In the genomic region with DNA sequence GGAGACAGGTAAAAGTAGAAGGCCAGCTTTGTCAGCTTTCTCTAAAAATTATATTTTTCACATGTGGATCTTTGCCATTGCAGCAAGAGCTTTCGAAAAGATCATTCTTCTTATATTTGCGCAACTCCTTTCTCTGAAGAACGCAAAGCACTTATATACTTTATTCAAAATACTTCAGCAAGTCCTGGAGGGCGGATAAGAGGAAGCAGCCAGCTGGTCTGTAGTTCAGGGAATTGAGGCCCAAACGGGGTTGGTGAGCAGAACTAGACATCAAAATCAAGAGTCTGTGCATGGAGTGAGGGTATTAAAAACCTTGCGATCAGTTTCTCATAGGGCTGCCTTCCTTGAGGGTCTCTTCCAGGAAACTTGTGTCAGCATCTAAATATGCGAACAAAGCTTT, we compare ENCODE assay signal across 14 cellular contexts.
"Had no signal": no experiment of that assay in that cellular context is flagged by ENCODE, and none has a peak within 500 bp of the region (broad histone marks: within the 10 kb centered on the region; RNA-seq: fewer than 3 reads in every experiment).

No MANE protein-coding gene starts in this region.

- H3K36me3 Mint-ChIP-seq: immature natural killer cell had no signal

- ATAC-seq: left colon; mucosa of descending colon; naive thymus-derived CD8-positive, alpha-beta T cell had no signal

- H3K27me3 ChIP-seq: ascending aorta, esophagus squamous epithelium, stomach had no signal

- DNase-seq: activated CD4-positive, alpha-beta T cell treated with anti-CD3 and anti-CD28 coated beads, Interleukin-2, amount 50 U/mL, for 4 hours; activated CD4-positive, CD25-positive, alpha-beta regulatory T cell treated with anti-CD3 and anti-CD28 coated beads, Interleukin-2, amount 50 U/mL, for 72 hours; activated gamma-delta T cell; activated T-cell treated with anti-CD3 and anti-CD28 coated beads, Interleukin-2, amount 50 U/mL, for 1 hour; esophagus squamous epithelium; foreskin fibroblast; immature natural killer cell; left colon; mucosa of descending colon; naive thymus-derived CD8-positive, alpha-beta T cell; stomach had no signal

- H3K4me3 ChIP-seq: ascending aorta, esophagus squamous epithelium, mucosa of descending colon, skin epidermis, stomach had no signal

- H3K27ac ChIP-seq: ascending aorta, esophagus squamous epithelium, skin epidermis, stomach, thoracic aorta had no signal

- H3K27me3 Mint-ChIP-seq: naive thymus-derived CD8-positive, alpha-beta T cell had no signal

- H3K9me3 ChIP-seq: ascending aorta, esophagus squamous epithelium, mucosa of descending colon, stomach, thoracic aorta had no signal

- H3K36me3 ChIP-seq: ascending aorta, thoracic aorta had no signal

- H3K9me3 Mint-ChIP-seq: immature natural killer cell; naive thymus-derived CD8-positive, alpha-beta T cell had no signal

- H3K4me3 Mint-ChIP-seq: immature natural killer cell had no signal
